Comparison of ENCODE assay signal across 21 cellular contexts in the genomic region with DNA sequence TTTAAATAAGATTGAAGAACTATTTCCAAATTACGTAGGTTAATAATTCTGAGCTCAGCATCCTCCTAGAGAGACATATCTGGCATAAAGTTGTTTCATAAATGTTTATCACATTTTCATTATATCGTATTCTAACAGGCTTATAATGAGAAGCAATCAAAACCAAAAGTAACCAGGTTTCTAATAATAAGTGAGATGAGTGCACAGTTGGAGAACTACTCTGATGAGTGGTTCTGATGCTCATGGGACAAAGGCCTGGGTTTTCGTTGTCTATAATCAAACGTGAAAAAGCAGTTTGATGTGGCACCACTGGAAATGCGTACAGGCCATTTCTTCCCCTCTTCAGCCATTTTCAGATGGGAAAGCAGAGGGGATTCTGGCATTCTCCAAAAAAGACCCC. TPM values are rescaled to one million over a fixed set of nuclear protein-coding genes. Genes with fewer than 3 reads are reported as not detected.
A peak's percentile ranks its signal among the peaks of the same experiment; 100 is the strongest.
DNase-seq lines count a peak whose midpoint lies in the region; ATAC-seq, FAIRE-seq and TF ChIP-seq lines count a peak whose summit lies in the region.
"Had no signal": no experiment of that assay in that cellular context is flagged by ENCODE, and none has a peak within 500 bp of the region (broad histone marks: within the 10 kb centered on the region; RNA-seq: fewer than 3 reads in every experiment).

No MANE protein-coding gene starts in this region.

- H3K27me3 ChIP-seq in H1 (replicated peaks in 1 of 4; ENCODE audit: control insufficient read depth in 3 of 4, extremely low read depth in 1 of 4, insufficient read depth in 3 of 4, low read length in 3 of 4) = peaks cover 0 to 2% (median 0%) of the 10 kb centered on the region in 4 experiments; a peak in 1 of 7 replicates
- H3K27me3 ChIP-seq in testis = no peaks in the 10 kb centered on the region
- H3K27me3 ChIP-seq: adrenal gland, heart left ventricle, right atrium auricular region, upper lobe of left lung had no signal

- H4K8ac ChIP-seq in H1 (ENCODE audit: extremely low read depth, insufficient read depth, low read length) = no peak overlapping the region

- no peaks in the 10 kb centered on the region for H3K9me3 ChIP-seq in H1 (ENCODE audit: insufficient read depth in 2 of 2, low read depth in 1 of 2, low read length in 1 of 2)
- no peaks in the 10 kb centered on the region for H3K9me3 ChIP-seq in testis
- H3K9me3 ChIP-seq: adrenal gland, heart left ventricle, right atrium auricular region, upper lobe of left lung had no signal

- intact Hi-C loops in testis (cut with DNase I; ENCODE audit: low total_unique reads) = no loop called here

- peaks cover 3% of the 10 kb centered on the region; the same call in 1 of the 2 replicates for H3K23me2 ChIP-seq in H1 (ENCODE audit: low read depth, low read length)

- TF ChIP-seq POLR2A in H1 (IDR thresholded peaks at IDR 0.05; ENCODE audit: control extremely low read depth in 1 of 2, low read depth in 2 of 2, low read length in 2 of 2) = no peak
- TF ChIP-seq POLR2A in testis (IDR thresholded peaks at IDR 0.05) = no peak

- TF ChIP-seq CTCF in H1 (IDR thresholded peaks at IDR 0.05; ENCODE audit: control extremely low read depth in 1 of 3, insufficient read depth in 1 of 3, low read depth in 1 of 3, low read length in 3 of 3) = no peak
- TF ChIP-seq CTCF in testis (IDR thresholded peaks at IDR 0.05) = no peak
- no peak for TF ChIP-seq CTCF in WTC11 (IDR thresholded peaks at IDR 0.05)

- no peak overlapping the region for H2AFZ ChIP-seq in H1 (ENCODE audit: low read length)

- no peaks in the 10 kb centered on the region for H3K79me2 ChIP-seq in H1 (ENCODE audit: control insufficient read depth in 1 of 2, insufficient read depth in 2 of 2, low read length in 2 of 2)

- H2AK5ac ChIP-seq in H1 (ENCODE audit: low read depth, low read length) = no peak overlapping the region

- no peak overlapping the region for H3K23ac ChIP-seq in H1 (ENCODE audit: insufficient read length)

- ATAC-seq in activated T-cell treated with anti-CD3 and anti-CD28 coated beads, Interleukin-2, amount 50 U/mL, for 72 hours (replicated peaks in 1 of 2) = peak in 1 of 2 donors; percentile 18
- peak; percentile 53 for ATAC-seq in HG03354 (IDR thresholded peaks at IDR 0.05; ENCODE audit: poor library complexity, severe bottlenecking, unreplicated experiment)
- ATAC-seq in WTC11 = no peak
- ATAC-seq in GM18868 (IDR thresholded peaks at IDR 0.05; ENCODE audit: unreplicated experiment) = no peak
- ATAC-seq: heart left ventricle had no signal

- no peaks in the 10 kb centered on the region for H3K79me1 ChIP-seq in H1 (ENCODE audit: low read depth, low read length)

- 0 out of 2 replicates have a peak overlapping the region, but pooled peaks have one; percentile 27 for H2BK20ac ChIP-seq in H1 (ENCODE audit: low read length)

- H3K9me3 Mint-ChIP-seq in activated T-cell treated with anti-CD3 and anti-CD28 coated beads, Interleukin-2, amount 50 U/mL, for 72 hours = no peaks in the 10 kb centered on the region
- peaks cover 6% of the 10 kb centered on the region for H3K9me3 Mint-ChIP-seq in WTC11
- H3K9me3 Mint-ChIP-seq: memory B cell, naive B cell had no signal

- no peaks in the 10 kb centered on the region for H4K20me1 ChIP-seq in H1 (replicated peaks in 1 of 2; ENCODE audit: control insufficient read depth in 1 of 2, insufficient read depth in 2 of 2, low read length in 2 of 2)

- no peak overlapping the region for H4K5ac ChIP-seq in H1 (ENCODE audit: insufficient read length, low read depth, low read length)

- no peak overlapping the region for H2BK120ac ChIP-seq in H1 (replicated peaks; ENCODE audit: low read depth, low read length)

- no peaks in the 10 kb centered on the region for H3K27me3 Mint-ChIP-seq in activated T-cell treated with anti-CD3 and anti-CD28 coated beads, Interleukin-2, amount 50 U/mL, for 72 hours (ENCODE audit: low read depth)
- peaks cover 15% of the 10 kb centered on the region for H3K27me3 Mint-ChIP-seq in WTC11 (ENCODE audit: low read depth)

- no peak overlapping the region for H3K14ac ChIP-seq in H1 (ENCODE audit: insufficient read length)

- H3K4me3 ChIP-seq in H1 (ENCODE audit: extremely low read depth in 1 of 4, insufficient read depth in 2 of 4, low read depth in 3 of 4, low read length in 4 of 4) (no peak overlapping the region), testis (no peak overlapping the region)
- H3K4me3 ChIP-seq: adrenal gland, heart left ventricle, right atrium auricular region, upper lobe of left lung had no signal

- CTCF ChIA-PET in H1 (lab: Charles Lee; ENCODE audit: partially characterized antibody) (interaction anchor here (0.7 to 9.3 kb wide), 5 partner anchors 9 to 213 kb away, joined by 3 to 54 read pairs (median 3); no protein-coding TSS in a partner anchor), WTC11 (lab: Charles Lee) (interaction anchor here (0.8 to 4.3 kb wide), 2 partner anchors 23 to 44 kb away, joined by 3 to 24 read pairs; no protein-coding TSS in a partner anchor)

- H3K4me1 Mint-ChIP-seq in activated T-cell treated with anti-CD3 and anti-CD28 coated beads, Interleukin-2, amount 50 U/mL, for 72 hours (ENCODE audit: low read depth) = peaks cover 48% of the 10 kb centered on the region
- peaks cover 31% of the 10 kb centered on the region for H3K4me1 Mint-ChIP-seq in WTC11

- no peak overlapping the region for H3K18ac ChIP-seq in H1 (ENCODE audit: extremely low read depth, low read length)

- TF ChIP-seq RAD21 in H1 (IDR thresholded peaks at IDR 0.05 in 1 of 2, conservative IDR thresholded peaks at IDR 0.05 in 1 of 2; ENCODE audit: low read depth in 2 of 2, low read length in 2 of 2) = no peak

- H2BK5ac ChIP-seq in H1 (ENCODE audit: low read depth, low read length) = no peak overlapping the region

- H3K27ac ChIP-seq in H1 (ENCODE audit: low read depth, low read length) (no peak overlapping the region), testis (peak overlapping the region; percentile 12 to 16)
- H3K27ac ChIP-seq: heart left ventricle, right atrium auricular region, upper lobe of left lung had no signal

- WGBS in H1 (ENCODE audit: extremely low coverage in 1 of 2, insufficient coverage in 1 of 2, insufficient read length in 1 of 2, insufficient replicate concordance in 2 of 2, low coverage in 1 of 2, low lambda C conversion rate in 2 of 2, missing lambda C conversion rate in 1 of 2), 2 experiments = 94% methylated on average over 5 of the region's 5 CpGs; no CpG with 5 or more reads in 1 of the 2 experiments
- 90 to 95% methylated on average over 5 of the region's 5 CpGs for WGBS in testis, 2 donors

- H3K36me3 Mint-ChIP-seq in activated T-cell treated with anti-CD3 and anti-CD28 coated beads, Interleukin-2, amount 50 U/mL, for 72 hours (ENCODE audit: insufficient read depth in 2 of 2) = peaks cover 2 to 3% of the 10 kb centered on the region in 2 donors
- H3K36me3 Mint-ChIP-seq in WTC11 = no peaks in the 10 kb centered on the region
- H3K36me3 Mint-ChIP-seq: CD4-positive, CD25-positive, alpha-beta regulatory T cell; memory B cell; naive B cell had no signal

- H4K91ac ChIP-seq in H1 (replicated peaks; ENCODE audit: insufficient read length, low read length) = no peak overlapping the region

- H3K4me1 ChIP-seq in H1 (replicated peaks in 1 of 4; ENCODE audit: control insufficient read depth in 3 of 4, insufficient read depth in 4 of 4, low read length in 3 of 4) (peaks cover 0 to 6% (median 0%) of the 10 kb centered on the region in 4 experiments; a peak in 2 of 7 replicates), testis (peaks cover 17% of the 10 kb centered on the region)

- peak overlapping the region in 1 of 2 donors; percentile 73 for H3K4me3 Mint-ChIP-seq in activated T-cell treated with anti-CD3 and anti-CD28 coated beads, Interleukin-2, amount 50 U/mL, for 72 hours
- H3K4me3 Mint-ChIP-seq in WTC11 = no peak overlapping the region
- H3K4me3 Mint-ChIP-seq: CD4-positive, CD25-positive, alpha-beta regulatory T cell; memory B cell had no signal

- no peak for FAIRE-seq in H1 (lab: Jason Lieb, UNC)
- FAIRE-seq: HTR-8/SVneo had no signal

- no peak overlapping the region for H3K9ac ChIP-seq in H1 (replicated peaks in 1 of 4; ENCODE audit: extremely low read depth in 1 of 4, low read depth in 3 of 4, low read length in 3 of 4)

- no peak overlapping the region for H3K4me2 ChIP-seq in H1 (ENCODE audit: insufficient read depth in 1 of 2, low read depth in 2 of 2, low read length in 2 of 2)

- TF ChIP-seq EP300 in H1 (IDR thresholded peaks at IDR 0.05; ENCODE audit: borderline replicate concordance in 1 of 2, low read depth in 2 of 2, low read length in 2 of 2) = no peak

- no peak overlapping the region for H3K4ac ChIP-seq in H1 (replicated peaks; ENCODE audit: insufficient read length, low read depth, low read length)

- H3K36me3 ChIP-seq in H1 (ENCODE audit: control insufficient read depth in 2 of 4, insufficient read depth in 4 of 4, low read length in 3 of 4) (no peaks in the 10 kb centered on the region), testis (ENCODE audit: low read depth, missing control alignments) (no peaks in the 10 kb centered on the region)
- H3K36me3 ChIP-seq: adrenal gland, heart left ventricle, right atrium auricular region, upper lobe of left lung had no signal

- POLR2A ChIA-PET in H1 (lab: Charles Lee; ENCODE audit: partially characterized antibody) (interaction anchor here (1.0 to 1.3 kb wide), 4 partner anchors 9 to 256 kb away, joined by 3 to 5 read pairs (median 3); no protein-coding TSS in a partner anchor), WTC11 (lab: Charles Lee) (interaction anchor here (0.5 to 1.1 kb wide), 2 partner anchors 12 to 168 kb away, joined by 4 to 7 read pairs; no protein-coding TSS in a partner anchor)

- peak overlapping the region; percentile 90 for H3K27ac Mint-ChIP-seq in activated T-cell treated with anti-CD3 and anti-CD28 coated beads, Interleukin-2, amount 50 U/mL, for 72 hours
- no peak overlapping the region for H3K27ac Mint-ChIP-seq in WTC11
- H3K27ac Mint-ChIP-seq: memory B cell had no signal

- no peak overlapping the region for H3K56ac ChIP-seq in H1 (replicated peaks; ENCODE audit: insufficient read length, low read depth, low read length)

- DNase-seq in activated T-cell treated with anti-CD3 and anti-CD28 coated beads, Interleukin-2, amount 50 U/mL, for 72 hours = no peak
- no peak for DNase-seq in activated T-cell treated with anti-CD3 and anti-CD28 coated beads, Interleukin-2, amount 50 U/mL, for 1 hour
- DNase-seq in H1 (ENCODE audit: low read depth in 1 of 2, low spot score in 2 of 2) (no peak), testis (no peak), WTC11 (ENCODE audit: low spot score) (no peak), glomerular visceral epithelial cell (ENCODE audit: extremely low spot score) (no peak)
- DNase-seq: activated effector memory CD4-positive, alpha-beta T cell treated with Interleukin-2 at 50 U/mL for 16 hours; CD4-positive, CD25-positive, alpha-beta regulatory T cell; heart left ventricle; Kasumi-1; naive B cell; NCI-H187 treated with DMSO at 0.1 percent for 48 hours; NCI-H2227 treated with DMSO at 0.1 percent for 48 hours; NCI-H748 treated with DMSO at 0.1 percent for 48 hours; upper lobe of left lung had no signal

- no peak overlapping the region for H2BK15ac ChIP-seq in H1 (ENCODE audit: low read length)

- no peak overlapping the region for H2BK12ac ChIP-seq in H1 (ENCODE audit: low read depth, low read length)

RNA-seq across cellular contexts. Expression of a gene that starts 4.7 kb away (rescaled TPM):
- total RNA-seq in activated T-cell treated with anti-CD3 and anti-CD28 coated beads, Interleukin-2, amount 50 U/mL, for 72 hours = 100 to 1,000 TPM in 1 of 2 donors, 10 to 100 TPM in 1; 64.9 to 114 TPM
- total RNA-seq in H1 (2021; fragmentation: NEBNext Ultra II Directional; extraction: Animal tissue kit (Norgen Biotek cat#: 25700)) = 29.4 and 31.2 TPM in 2 replicates
- 27.2 and 29.5 TPM in 2 replicates for polyA plus RNA-seq in H1 (2011; rRNA removed)
- 32.8 TPM for polyA plus RNA-seq in H1 (2011; cell fraction: cytosol; rRNA removed)
- 24.9 TPM for polyA plus RNA-seq in H1 (2011; cell fraction: nucleus; rRNA removed)
- 27.7 to 33.6 TPM (median 29.1 TPM) in 4 replicates for polyA plus RNA-seq in H1 (2012, experiment 1 of 2)
- polyA plus RNA-seq in H1 (2012, experiment 2 of 2) = 22.1 TPM
- polyA plus RNA-seq in H1 (2013, experiment 1 of 2) = 31.5 TPM
- polyA plus RNA-seq in H1 (2013, experiment 2 of 2) = 31.6 TPM
- polyA minus RNA-seq in H1 (2011; rRNA and poly(A)+ RNA removed) = 13.3 and 15.1 TPM in 2 replicates
- polyA minus RNA-seq in H1 (2011; cell fraction: cytosol; rRNA and poly(A)+ RNA removed) = 12.4 TPM
- polyA minus RNA-seq in H1 (2011; cell fraction: nucleus; rRNA and poly(A)+ RNA removed) = 9.6 TPM
- 100 to 1,000 TPM; 203 to 281 TPM for total RNA-seq in testis
- 348 TPM for polyA plus RNA-seq in testis (ENCODE audit: insufficient read depth, low read depth, low replicate concordance)
- total RNA-seq in WTC11 (2021) = 28.0 to 33.7 TPM (median 32.9 TPM) in 3 replicates

RNA-seq across cellular contexts. Expression of a gene that starts 23.6 kb away (rescaled TPM):
- 10 to 100 TPM; 32.7 to 47.3 TPM for total RNA-seq in activated T-cell treated with anti-CD3 and anti-CD28 coated beads, Interleukin-2, amount 50 U/mL, for 72 hours
- 126 and 135 TPM in 2 replicates for total RNA-seq in H1 (2021; fragmentation: NEBNext Ultra II Directional; extraction: Animal tissue kit (Norgen Biotek cat#: 25700))
- polyA plus RNA-seq in H1 (2011; rRNA removed) (135 and 168 TPM in 2 replicates), testis (ENCODE audit: insufficient read depth, low read depth, low replicate concordance) (35.6 TPM)
- polyA plus RNA-seq in H1 (2011; cell fraction: cytosol; rRNA removed) = 159 TPM
- polyA plus RNA-seq in H1 (2011; cell fraction: nucleus; rRNA removed) = 86.7 TPM
- 137 to 177 TPM (median 167 TPM) in 4 replicates for polyA plus RNA-seq in H1 (2012, experiment 1 of 2)
- 169 TPM for polyA plus RNA-seq in H1 (2012, experiment 2 of 2)
- polyA plus RNA-seq in H1 (2013, experiment 1 of 2) = 90.2 TPM
- polyA plus RNA-seq in H1 (2013, experiment 2 of 2) = 97.3 TPM
- polyA minus RNA-seq in H1 (2011; rRNA and poly(A)+ RNA removed) = 98.2 and 115 TPM in 2 replicates
- polyA minus RNA-seq in H1 (2011; cell fraction: cytosol; rRNA and poly(A)+ RNA removed) = 83.5 TPM
- polyA minus RNA-seq in H1 (2011; cell fraction: nucleus; rRNA and poly(A)+ RNA removed) = 27.6 TPM
- total RNA-seq in testis (10 to 100 TPM in 1 of 2 donors, 1 to 10 TPM in 1; 9.5 to 16.8 TPM), WTC11 (2021) (119 to 152 TPM (median 150 TPM) in 3 replicates)
